Comparison of ENCODE assay signal across 15 cellular contexts in the genomic region with DNA sequence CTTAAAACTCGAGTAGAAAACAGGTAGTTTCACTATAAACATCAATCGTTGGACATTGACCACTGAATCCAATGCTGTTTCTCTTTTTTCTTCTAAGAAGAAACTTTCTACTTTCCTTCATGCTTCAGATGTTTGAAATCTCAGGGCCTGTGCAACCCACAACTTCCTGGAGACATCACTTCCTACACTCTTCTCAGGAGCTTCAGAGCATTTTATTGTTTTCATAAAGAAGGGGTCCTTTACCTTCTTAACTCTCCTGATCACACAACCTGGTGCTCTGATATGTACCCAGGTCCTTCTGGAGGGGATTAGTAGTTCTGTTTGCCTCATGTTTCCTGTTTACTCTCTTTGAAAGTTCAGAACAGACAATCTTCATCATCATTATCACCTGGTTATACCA.
DNase-seq lines count a peak whose midpoint lies in the region; ATAC-seq and TF ChIP-seq lines count a peak whose summit lies in the region.
"Had no signal": no experiment of that assay in that cellular context is flagged by ENCODE, and none has a peak within 500 bp of the region (broad histone marks: within the 10 kb centered on the region; RNA-seq: fewer than 3 reads in every experiment).

No MANE protein-coding gene starts in this region.

- peak in 3 of 5 donors; percentile 18 to 29 (median 22) for DNase-seq in CD4-positive, alpha-beta memory T cell
- DNase-seq in Jurkat, Clone E6-1 (ENCODE audit: low read depth, low spot score) = peak; percentile 85
- peak; percentile 6 for DNase-seq in activated CD8-positive, alpha-beta T cell treated with anti-CD3 and anti-CD28 coated beads for 36 hours
- DNase-seq in mucosa of descending colon = no peak
- no peak for DNase-seq in mesothelial cell of epicardium (ENCODE audit: low spot score in 2 of 2, unreplicated experiment in 2 of 2)
- no peak for DNase-seq in islet precursor cell
- DNase-seq in nucleus accumbens (lab: John Stamatoyannopoulos, UW) = no peak
- DNase-seq: activated CD8-positive, alpha-beta memory T cell treated with anti-CD3 and anti-CD28 coated beads, Interleukin-2, amount 50 U/mL, for 4 hours; colonic mucosa; kidney; midbrain; SJCRH30 had no signal

- peaks cover 0 to 2% (median 0%) of the 10 kb centered on the region in 8 donors for H3K9me3 Mint-ChIP-seq in CD4-positive, alpha-beta memory T cell
- peaks cover 2% of the 10 kb centered on the region for H3K9me3 Mint-ChIP-seq in activated CD8-positive, alpha-beta T cell treated with anti-CD3 and anti-CD28 coated beads for 36 hours
- peaks cover 4% of the 10 kb centered on the region for H3K9me3 Mint-ChIP-seq in mesothelial cell of epicardium

- no peak overlapping the region for H3K4me3 ChIP-seq in CD4-positive, alpha-beta memory T cell (ENCODE audit: low read length in 2 of 2)
- no peak overlapping the region for H3K4me3 ChIP-seq in Jurkat, Clone E6-1 (ENCODE audit: low read length)
- H3K4me3 ChIP-seq in mucosa of descending colon = no peak overlapping the region
- H3K4me3 ChIP-seq: ascending aorta, colonic mucosa, SJCRH30 had no signal

- no peaks in the 10 kb centered on the region for H3K9me3 ChIP-seq in CD4-positive, alpha-beta memory T cell (ENCODE audit: control insufficient read depth in 1 of 2, low read length in 2 of 2)
- H3K9me3 ChIP-seq in mucosa of descending colon = no peaks in the 10 kb centered on the region
- H3K9me3 ChIP-seq: ascending aorta, colonic mucosa had no signal

- peak overlapping the region; percentile 80 to 93 (median 90) for H3K27ac Mint-ChIP-seq in CD4-positive, alpha-beta memory T cell
- peak overlapping the region; percentile 91 for H3K27ac Mint-ChIP-seq in activated CD8-positive, alpha-beta T cell treated with anti-CD3 and anti-CD28 coated beads for 36 hours
- H3K27ac Mint-ChIP-seq in mesothelial cell of epicardium = no peak overlapping the region

- CTCF ChIA-PET in CD4-positive, alpha-beta memory T cell (lab: Charles Lee; ENCODE audit: partially characterized antibody) = interaction anchor here (1.7 to 2.3 kb wide), 2 partner anchors 115 to 295 kb away, joined by 6 to 8 read pairs; no protein-coding TSS in a partner anchor
- CTCF ChIA-PET in activated CD8-positive, alpha-beta T cell treated with anti-CD3 and anti-CD28 coated beads for 36 hours (lab: Charles Lee) = interaction anchor here (1.0 to 2.8 kb wide), 3 partner anchors 47 to 296 kb away, joined by 4 to 6 read pairs (median 6); no protein-coding TSS in a partner anchor

- no peak for TF ChIP-seq CTCF in activated CD8-positive, alpha-beta T cell treated with anti-CD3 and anti-CD28 coated beads for 36 hours (IDR thresholded peaks at IDR 0.05)
- TF ChIP-seq CTCF in mucosa of descending colon (IDR thresholded peaks at IDR 0.05) = no peak
- no peak for TF ChIP-seq CTCF in mesothelial cell of epicardium (IDR thresholded peaks at IDR 0.05; ENCODE audit: unreplicated experiment)

- H3K4me1 ChIP-seq in CD4-positive, alpha-beta memory T cell (ENCODE audit: insufficient read depth, low read length) = peaks cover 64% of the 10 kb centered on the region
- H3K4me1 ChIP-seq in mucosa of descending colon (ENCODE audit: low read depth) = no peaks in the 10 kb centered on the region
- H3K4me1 ChIP-seq: ascending aorta, colonic mucosa, SJCRH30 had no signal

- POLR2A ChIA-PET in CD4-positive, alpha-beta memory T cell (lab: Charles Lee; ENCODE audit: partially characterized antibody) = interaction anchor here (0.9 to 1.6 kb wide), 3 partner anchors 10 to 295 kb away, joined by 3 read pairs; partner anchors contain the start of gene VAV3
- POLR2A ChIA-PET in activated CD8-positive, alpha-beta T cell treated with anti-CD3 and anti-CD28 coated beads for 36 hours (lab: Charles Lee) = no interaction called here

- peak overlapping the region; percentile 28 for H3K27ac ChIP-seq in CD4-positive, alpha-beta memory T cell (ENCODE audit: low read depth, low read length)
- H3K27ac ChIP-seq: ascending aorta, colonic mucosa, SJCRH30 had no signal

- H3K4me3 Mint-ChIP-seq in CD4-positive, alpha-beta memory T cell = peak overlapping the region; percentile 25 to 76 (median 65)
- H3K4me3 Mint-ChIP-seq in activated CD8-positive, alpha-beta T cell treated with anti-CD3 and anti-CD28 coated beads for 36 hours = no peak overlapping the region
- H3K4me3 Mint-ChIP-seq in mesothelial cell of epicardium = no peak overlapping the region

- intact Hi-C loops in CD4-positive, alpha-beta memory T cell (cut with micrococcal nuclease) = loop anchor here (5.0 to 10.0 kb wide), 2 partner anchors 113 to 119 kb away; partner anchors contain the start of gene VAV3
- intact Hi-C loops in activated CD8-positive, alpha-beta T cell treated with anti-CD3 and anti-CD28 coated beads for 36 hours (cut with micrococcal nuclease) = no loop called here
- intact Hi-C loops in mucosa of descending colon (cut with DNase I, micrococcal nuclease) = no loop called here

- no peaks in the 10 kb centered on the region for H3K27me3 ChIP-seq in CD4-positive, alpha-beta memory T cell (ENCODE audit: insufficient read depth, low read length)
- H3K27me3 ChIP-seq: ascending aorta, colonic mucosa, SJCRH30 had no signal

- no peak for ATAC-seq in activated CD8-positive, alpha-beta T cell treated with anti-CD3 and anti-CD28 coated beads for 36 hours
- peak; percentile 27 for ATAC-seq in mucosa of descending colon
- ATAC-seq: esophagus mucosa, HCT116 had no signal

- H3K4me1 Mint-ChIP-seq in CD4-positive, alpha-beta memory T cell = peaks cover 42 to 62% (median 54%) of the 10 kb centered on the region in 4 donors
- peaks cover 58% of the 10 kb centered on the region for H3K4me1 Mint-ChIP-seq in activated CD8-positive, alpha-beta T cell treated with anti-CD3 and anti-CD28 coated beads for 36 hours (ENCODE audit: low read depth)
- H3K4me1 Mint-ChIP-seq in mesothelial cell of epicardium = peaks cover 15% of the 10 kb centered on the region

- no peaks in the 10 kb centered on the region for H3K36me3 ChIP-seq in CD4-positive, alpha-beta memory T cell (ENCODE audit: insufficient read depth, low read length)
- no peaks in the 10 kb centered on the region for H3K36me3 ChIP-seq in mucosa of descending colon (ENCODE audit: low read depth)
- H3K36me3 ChIP-seq: ascending aorta, colonic mucosa, SJCRH30 had no signal

- no peaks in the 10 kb centered on the region for H3K36me3 Mint-ChIP-seq in CD4-positive, alpha-beta memory T cell
- H3K36me3 Mint-ChIP-seq in activated CD8-positive, alpha-beta T cell treated with anti-CD3 and anti-CD28 coated beads for 36 hours (ENCODE audit: low read depth) = no peaks in the 10 kb centered on the region
- H3K36me3 Mint-ChIP-seq in mesothelial cell of epicardium = no peaks in the 10 kb centered on the region

- H3K27me3 Mint-ChIP-seq in CD4-positive, alpha-beta memory T cell = no peaks in the 10 kb centered on the region
- no peaks in the 10 kb centered on the region for H3K27me3 Mint-ChIP-seq in activated CD8-positive, alpha-beta T cell treated with anti-CD3 and anti-CD28 coated beads for 36 hours
- H3K27me3 Mint-ChIP-seq in mesothelial cell of epicardium (ENCODE audit: low read depth) = peaks cover 9% of the 10 kb centered on the region

Comparison
In these comparisons a context has a peak if more than half of its experiments do, and no peak if none do; other contexts are left out.
1. DNase-seq: peak in CD4-positive, alpha-beta memory T cell (3 of 5), Jurkat, Clone E6-1 (single experiment) and activated CD8-positive, alpha-beta T cell treated with anti-CD3 and anti-CD28 coated beads for 36 hours (single experiment); none in mucosa of descending colon (0 of 3), mesothelial cell of epicardium (0 of 2), islet precursor cell (single experiment) and nucleus accumbens (0 of 56).
2. H3K4me3 Mint-ChIP-seq: peak in CD4-positive, alpha-beta memory T cell (8 of 8); none in activated CD8-positive, alpha-beta T cell treated with anti-CD3 and anti-CD28 coated beads for 36 hours (single experiment) and mesothelial cell of epicardium (single experiment).